5 cellular contexts compared by ENCODE assay signal in the genomic region with DNA sequence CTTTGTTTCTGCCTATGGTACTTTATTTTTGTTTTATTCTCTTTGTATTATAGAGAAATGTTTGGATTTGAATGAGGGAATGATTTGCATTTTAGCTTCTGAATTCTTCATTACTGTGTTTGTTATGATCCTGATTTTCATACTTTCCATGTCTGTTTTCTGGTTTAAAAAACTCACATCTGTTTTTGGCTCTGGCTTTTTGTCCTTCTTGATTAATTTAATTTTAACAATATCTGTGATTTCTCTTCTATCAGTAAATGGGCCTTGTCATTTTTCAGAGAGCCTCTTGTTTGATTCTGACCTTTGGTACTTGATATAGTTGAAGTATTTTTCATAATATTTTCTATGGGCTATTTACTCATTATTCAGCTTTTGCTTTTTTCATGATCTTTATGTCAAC.
"Had no signal": no experiment of that assay in that cellular context is flagged by ENCODE, and none has a peak within 500 bp of the region (broad histone marks: within the 10 kb centered on the region; RNA-seq: fewer than 3 reads in every experiment).

No MANE protein-coding gene starts in this region.

- H2AFZ ChIP-seq: GM23338 had no signal

- H3K4me3 ChIP-seq: GM23338 had no signal

- DNase-seq: H9, HCEC 1CT had no signal

- H3K4me2 ChIP-seq: GM23338 had no signal

- ATAC-seq: GM23338, HepG2 had no signal

- H3K27ac ChIP-seq: HL-60 had no signal
